ENCODE assay signal across 1 cellular context in genomic region chr5:35030426-35030825, GRCh38.
TF ChIP-seq lines count a peak whose summit lies in the region.

No MANE protein-coding gene starts in this region.

TF ChIP-seq in IMR-90, 13 proteins besides CTCF, POLR2A, EP300 and RAD21 (continued from another document):
- no peak for TF ChIP-seq FOS (IDR thresholded peaks at IDR 0.05; ENCODE audit: low read depth, low read length)
- no peak for TF ChIP-seq MXI1 (IDR thresholded peaks at IDR 0.05; ENCODE audit: borderline replicate concordance, low read depth, low read length)
